Comparison of ENCODE assay signal across 1 cellular context in genomic region chr6:24205020-24205492, GRCh38.
TF ChIP-seq lines count a peak whose summit lies in the region.

No MANE protein-coding gene starts in this region.

TF ChIP-seq in K562, 482 proteins besides CTCF, POLR2A, EP300 and RAD21 (continued from another document):
- TF ChIP-seq HEY1 (CRISPR knock-in tag; IDR thresholded peaks at IDR 0.05; ENCODE audit: borderline replicate concordance): no peak
- TF ChIP-seq BRD9 (IDR thresholded peaks at IDR 0.05; ENCODE audit: low read depth, partially characterized antibody): no peak
- TF ChIP-seq ZNF224 (CRISPR knock-in tag; IDR thresholded peaks at IDR 0.05): no peak
- no peak for TF ChIP-seq TAF15 (IDR thresholded peaks at IDR 0.05; ENCODE audit: low read depth, low read length)
- no peak for TF ChIP-seq NELFE (IDR thresholded peaks at IDR 0.05; ENCODE audit: insufficient read depth, insufficient read length)
- no peak for TF ChIP-seq SMAD4 (CRISPR knock-in tag; conservative IDR thresholded peaks at IDR 0.05)
- no peak for TF ChIP-seq ZNF253 (CRISPR knock-in tag; conservative IDR thresholded peaks at IDR 0.05)
- TF ChIP-seq SMC3 (conservative IDR thresholded peaks at IDR 0.05; ENCODE audit: insufficient read depth, low read depth, low read length): peak; percentile 63
- no peak for TF ChIP-seq POLR3A (IDR thresholded peaks at IDR 0.05; ENCODE audit: borderline replicate concordance, extremely low read depth, insufficient read depth, insufficient read length)
